In genomic region chr3:38555149-38555840, GRCh38 we compare ENCODE assay signal across 29 cellular contexts.
"Had no signal": no experiment of that assay in that cellular context is flagged by ENCODE, and none has a peak within 500 bp of the region (broad histone marks: within the 10 kb centered on the region; RNA-seq: fewer than 3 reads in every experiment).

No MANE protein-coding gene starts in this region.

- H3K36me3 Mint-ChIP-seq: activated naive CD4-positive, alpha-beta T cell treated with anti-CD3 and anti-CD28 coated beads, Interleukin-2, amount 10 ng/mL, durations not matched to agents 7 days and 5 days; activated naive CD8-positive, alpha-beta T cell treated with anti-CD3 and anti-CD28 coated beads, Interleukin-2, amount 10 ng/mL, durations not matched to agents 7 days and 5 days; stimulated activated memory B cell treated with anti-CD40 and anti-IgM and Interleukin-4, amounts not matched to agents 10 μg/mL and 1 μg/mL and 100 μg/mL, for 72 hours had no signal

- ATAC-seq: activated CD4-positive, CD25-positive, alpha-beta regulatory T cell treated with anti-CD3 and anti-CD28 coated beads, Interleukin-2, amount 50 U/mL, for 24 hours; heart right ventricle; left lung; pancreas; sciatic nerve; stimulated activated memory B cell treated with anti-CD40 and anti-IgM and Interleukin-4, amounts not matched to agents 10 μg/mL and 1 μg/mL and 100 μg/mL, for 72 hours; stimulated activated naive CD8-positive, alpha-beta T cell treated with anti-CD3 and anti-CD28 coated beads, Interleukin-15, amount 100 ng/mL, for 72 hours had no signal

- H3K27me3 Mint-ChIP-seq: activated CD4-positive, alpha-beta T cell treated with anti-CD3 and anti-CD28 coated beads, Interleukin-2, amount 10 ng/mL, durations not matched to agents 7 days and 5 days; activated T-cell treated with anti-CD3 and anti-CD28 coated beads, Interleukin-2, amount 50 U/mL, for 24 hours; stimulated activated naive CD8-positive, alpha-beta T cell treated with anti-CD3 and anti-CD28 coated beads, Interleukin-15, amount 100 ng/mL, for 72 hours had no signal

- DNase-seq: activated CD4-positive, alpha-beta T cell treated with anti-CD3 and anti-CD28 coated beads, Interleukin-2, amount 10 ng/mL, durations not matched to agents 7 days and 5 days; activated gamma-delta T cell; activated naive CD8-positive, alpha-beta T cell treated with anti-CD3 and anti-CD28 coated beads, Interleukin-2, amount 10 ng/mL, durations not matched to agents 7 days and 5 days; activated T-cell treated with anti-CD3 and anti-CD28 coated beads, Interleukin-2, amount 50 U/mL, for 24 hours; cortex of kidney; esophagus squamous epithelium; foreskin melanocyte; heart right ventricle; kidney glomerular epithelial cell; left lung; pancreas; retina; small intestine; stimulated activated CD4-positive, alpha-beta T cell treated with anti-CD3 and anti-CD28 coated beads, Interleukin-1b, Interleukin-23, amount 100 ng/mL, for 48 hours; stimulated activated CD4-positive, alpha-beta T cell treated with anti-CD3 and anti-CD28 coated beads, Interleukin-4, amount 100 ng/mL, for 4 hours; stimulated activated CD8-positive, alpha-beta memory T cell treated with anti-CD3 and anti-CD28 coated beads, Interleukin-4, amount 100 ng/mL, for 48 hours; substantia nigra; T-helper 1 cell had no signal

- H3K9me3 ChIP-seq: ascending aorta, pancreas, prostate gland, SJSA1 had no signal

- H3K27ac ChIP-seq: ascending aorta, cardiac muscle cell, epithelial cell of prostate, esophagus squamous epithelium, heart right ventricle, left lung, pancreas, prostate gland, SJSA1 had no signal

- H3K4me3 ChIP-seq: ascending aorta, cardiac muscle cell, esophagus squamous epithelium, heart right ventricle, left lung, pancreas, prostate gland, SJSA1 had no signal

- H3K4me1 ChIP-seq: ascending aorta, esophagus squamous epithelium, left lung, pancreas, prostate gland, SJSA1 had no signal

- H3K4me1 Mint-ChIP-seq: activated CD4-positive, alpha-beta T cell treated with anti-CD3 and anti-CD28 coated beads, Interleukin-2, amount 10 ng/mL, durations not matched to agents 7 days and 5 days; activated naive CD4-positive, alpha-beta T cell treated with anti-CD3 and anti-CD28 coated beads, Interleukin-2, amount 10 ng/mL, durations not matched to agents 7 days and 5 days; activated naive CD8-positive, alpha-beta T cell treated with anti-CD3 and anti-CD28 coated beads, Interleukin-2, amount 10 ng/mL, durations not matched to agents 7 days and 5 days; brain; stimulated activated memory B cell treated with anti-CD40 and anti-IgM and Interleukin-4, amounts not matched to agents 10 μg/mL and 1 μg/mL and 100 μg/mL, for 72 hours; stimulated activated naive CD8-positive, alpha-beta T cell treated with anti-CD3 and anti-CD28 coated beads, Interleukin-15, amount 100 ng/mL, for 72 hours had no signal

- H3K9me3 Mint-ChIP-seq: activated CD4-positive, alpha-beta T cell treated with anti-CD3 and anti-CD28 coated beads, Interleukin-2, amount 10 ng/mL, durations not matched to agents 7 days and 5 days; activated naive CD4-positive, alpha-beta T cell treated with anti-CD3 and anti-CD28 coated beads, Interleukin-2, amount 10 ng/mL, durations not matched to agents 7 days and 5 days; activated naive CD8-positive, alpha-beta T cell treated with anti-CD3 and anti-CD28 coated beads, Interleukin-2, amount 10 ng/mL, durations not matched to agents 7 days and 5 days; activated T-cell treated with anti-CD3 and anti-CD28 coated beads, Interleukin-2, amount 50 U/mL, for 24 hours; stimulated activated naive CD8-positive, alpha-beta T cell treated with anti-CD3 and anti-CD28 coated beads, Interleukin-15, amount 100 ng/mL, for 72 hours had no signal

- H3K27me3 ChIP-seq: ascending aorta, esophagus squamous epithelium, heart right ventricle, left lung, pancreas, SJSA1 had no signal

- H3K4me3 Mint-ChIP-seq: activated CD4-positive, alpha-beta T cell treated with anti-CD3 and anti-CD28 coated beads, Interleukin-2, amount 10 ng/mL, durations not matched to agents 7 days and 5 days; activated naive CD4-positive, alpha-beta T cell treated with anti-CD3 and anti-CD28 coated beads, Interleukin-2, amount 10 ng/mL, durations not matched to agents 7 days and 5 days; activated naive CD8-positive, alpha-beta T cell treated with anti-CD3 and anti-CD28 coated beads, Interleukin-2, amount 10 ng/mL, durations not matched to agents 7 days and 5 days; activated T-cell treated with anti-CD3 and anti-CD28 coated beads, Interleukin-2, amount 50 U/mL, for 24 hours; brain; stimulated activated memory B cell treated with anti-CD40 and anti-IgM and Interleukin-4, amounts not matched to agents 10 μg/mL and 1 μg/mL and 100 μg/mL, for 72 hours; stimulated activated naive CD8-positive, alpha-beta T cell treated with anti-CD3 and anti-CD28 coated beads, Interleukin-15, amount 100 ng/mL, for 72 hours had no signal

- H3K36me3 ChIP-seq: ascending aorta, cardiac muscle cell, esophagus squamous epithelium, left lung, pancreas, prostate gland, SJSA1 had no signal

- H3K27ac Mint-ChIP-seq: activated CD4-positive, alpha-beta T cell treated with anti-CD3 and anti-CD28 coated beads, Interleukin-2, amount 10 ng/mL, durations not matched to agents 7 days and 5 days; activated naive CD4-positive, alpha-beta T cell treated with anti-CD3 and anti-CD28 coated beads, Interleukin-2, amount 10 ng/mL, durations not matched to agents 7 days and 5 days; activated naive CD8-positive, alpha-beta T cell treated with anti-CD3 and anti-CD28 coated beads, Interleukin-2, amount 10 ng/mL, durations not matched to agents 7 days and 5 days; activated T-cell treated with anti-CD3 and anti-CD28 coated beads, Interleukin-2, amount 50 U/mL, for 24 hours; brain; stimulated activated memory B cell treated with anti-CD40 and anti-IgM and Interleukin-4, amounts not matched to agents 10 μg/mL and 1 μg/mL and 100 μg/mL, for 72 hours; stimulated activated naive CD8-positive, alpha-beta T cell treated with anti-CD3 and anti-CD28 coated beads, Interleukin-15, amount 100 ng/mL, for 72 hours had no signal
